ENCODE assay signal across 2 cellular contexts in the genomic region with DNA sequence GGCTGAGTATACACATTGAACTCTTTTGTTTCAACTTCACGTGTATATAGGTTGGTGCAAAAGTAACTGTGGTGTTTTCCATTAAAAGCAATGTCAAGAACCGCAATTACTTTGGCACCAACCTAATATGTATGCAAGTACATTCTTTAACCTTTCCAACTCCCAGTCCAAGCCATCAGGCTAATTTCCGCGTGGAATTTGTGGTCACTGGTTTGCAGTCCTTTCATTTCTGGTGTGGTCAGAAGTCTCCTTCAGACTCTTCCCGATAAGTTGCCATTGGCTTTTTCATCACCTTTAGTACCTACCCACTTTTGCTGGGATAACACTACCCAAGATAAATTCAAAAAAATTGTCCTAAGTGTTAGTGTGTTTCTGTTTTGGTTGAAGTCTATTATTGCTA.
TF ChIP-seq lines count a peak whose summit lies in the region.

No MANE protein-coding gene starts in this region.

TF ChIP-seq in K562, 482 proteins besides CTCF, POLR2A, EP300 and RAD21 (continued from another document):
- TF ChIP-seq, protein P1, sequence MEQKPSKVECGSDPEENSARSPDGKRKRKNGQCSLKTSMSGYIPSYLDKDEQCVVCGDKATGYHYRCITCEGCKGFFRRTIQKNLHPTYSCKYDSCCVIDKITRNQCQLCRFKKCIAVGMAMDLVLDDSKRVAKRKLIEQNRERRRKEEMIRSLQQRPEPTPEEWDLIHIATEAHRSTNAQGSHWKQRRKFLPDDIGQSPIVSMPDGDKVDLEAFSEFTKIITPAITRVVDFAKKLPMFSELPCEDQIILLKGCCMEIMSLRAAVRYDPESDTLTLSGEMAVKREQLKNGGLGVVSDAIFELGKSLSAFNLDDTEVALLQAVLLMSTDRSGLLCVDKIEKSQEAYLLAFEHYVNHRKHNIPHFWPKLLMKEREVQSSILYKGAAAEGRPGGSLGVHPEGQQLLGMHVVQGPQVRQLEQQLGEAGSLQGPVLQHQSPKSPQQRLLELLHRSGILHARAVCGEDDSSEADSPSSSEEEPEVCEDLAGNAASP (IDR thresholded peaks at IDR 0.05) = no peak
- TF ChIP-seq PCBP2 (IDR thresholded peaks at IDR 0.05; ENCODE audit: low read depth, low read length, poor library complexity, severe bottlenecking) = no peak
- TF ChIP-seq KDM5B (IDR thresholded peaks at IDR 0.05; ENCODE audit: insufficient replicate concordance, low read depth, low read length) = no peak
- TF ChIP-seq NRF1 (conservative IDR thresholded peaks at IDR 0.05 in 1 of 2, IDR thresholded peaks at IDR 0.05 in 1 of 2) = no peak
- TF ChIP-seq HOXB6 (CRISPR knock-in tag; IDR thresholded peaks at IDR 0.05; ENCODE audit: borderline replicate concordance) = no peak
- TF ChIP-seq ZNF79 (CRISPR knock-in tag; IDR thresholded peaks at IDR 0.05; ENCODE audit: low read depth) = no peak
- TF ChIP-seq, protein P2, sequence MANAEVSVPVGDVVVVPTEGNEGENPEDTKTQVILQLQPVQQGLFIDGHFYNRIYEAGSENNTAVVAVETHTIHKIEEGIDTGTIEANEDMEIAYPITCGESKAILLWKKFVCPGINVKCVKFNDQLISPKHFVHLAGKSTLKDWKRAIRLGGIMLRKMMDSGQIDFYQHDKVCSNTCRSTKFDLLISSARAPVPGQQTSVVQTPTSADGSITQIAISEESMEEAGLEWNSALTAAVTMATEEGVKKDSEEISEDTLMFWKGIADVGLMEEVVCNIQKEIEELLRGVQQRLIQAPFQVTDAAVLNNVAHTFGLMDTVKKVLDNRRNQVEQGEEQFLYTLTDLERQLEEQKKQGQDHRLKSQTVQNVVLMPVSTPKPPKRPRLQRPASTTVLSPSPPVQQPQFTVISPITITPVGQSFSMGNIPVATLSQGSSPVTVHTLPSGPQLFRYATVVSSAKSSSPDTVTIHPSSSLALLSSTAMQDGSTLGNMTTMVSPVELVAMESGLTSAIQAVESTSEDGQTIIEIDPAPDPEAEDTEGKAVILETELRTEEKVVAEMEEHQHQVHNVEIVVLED (CRISPR knock-in tag; IDR thresholded peaks at IDR 0.05) = no peak
- TF ChIP-seq, protein P3, sequence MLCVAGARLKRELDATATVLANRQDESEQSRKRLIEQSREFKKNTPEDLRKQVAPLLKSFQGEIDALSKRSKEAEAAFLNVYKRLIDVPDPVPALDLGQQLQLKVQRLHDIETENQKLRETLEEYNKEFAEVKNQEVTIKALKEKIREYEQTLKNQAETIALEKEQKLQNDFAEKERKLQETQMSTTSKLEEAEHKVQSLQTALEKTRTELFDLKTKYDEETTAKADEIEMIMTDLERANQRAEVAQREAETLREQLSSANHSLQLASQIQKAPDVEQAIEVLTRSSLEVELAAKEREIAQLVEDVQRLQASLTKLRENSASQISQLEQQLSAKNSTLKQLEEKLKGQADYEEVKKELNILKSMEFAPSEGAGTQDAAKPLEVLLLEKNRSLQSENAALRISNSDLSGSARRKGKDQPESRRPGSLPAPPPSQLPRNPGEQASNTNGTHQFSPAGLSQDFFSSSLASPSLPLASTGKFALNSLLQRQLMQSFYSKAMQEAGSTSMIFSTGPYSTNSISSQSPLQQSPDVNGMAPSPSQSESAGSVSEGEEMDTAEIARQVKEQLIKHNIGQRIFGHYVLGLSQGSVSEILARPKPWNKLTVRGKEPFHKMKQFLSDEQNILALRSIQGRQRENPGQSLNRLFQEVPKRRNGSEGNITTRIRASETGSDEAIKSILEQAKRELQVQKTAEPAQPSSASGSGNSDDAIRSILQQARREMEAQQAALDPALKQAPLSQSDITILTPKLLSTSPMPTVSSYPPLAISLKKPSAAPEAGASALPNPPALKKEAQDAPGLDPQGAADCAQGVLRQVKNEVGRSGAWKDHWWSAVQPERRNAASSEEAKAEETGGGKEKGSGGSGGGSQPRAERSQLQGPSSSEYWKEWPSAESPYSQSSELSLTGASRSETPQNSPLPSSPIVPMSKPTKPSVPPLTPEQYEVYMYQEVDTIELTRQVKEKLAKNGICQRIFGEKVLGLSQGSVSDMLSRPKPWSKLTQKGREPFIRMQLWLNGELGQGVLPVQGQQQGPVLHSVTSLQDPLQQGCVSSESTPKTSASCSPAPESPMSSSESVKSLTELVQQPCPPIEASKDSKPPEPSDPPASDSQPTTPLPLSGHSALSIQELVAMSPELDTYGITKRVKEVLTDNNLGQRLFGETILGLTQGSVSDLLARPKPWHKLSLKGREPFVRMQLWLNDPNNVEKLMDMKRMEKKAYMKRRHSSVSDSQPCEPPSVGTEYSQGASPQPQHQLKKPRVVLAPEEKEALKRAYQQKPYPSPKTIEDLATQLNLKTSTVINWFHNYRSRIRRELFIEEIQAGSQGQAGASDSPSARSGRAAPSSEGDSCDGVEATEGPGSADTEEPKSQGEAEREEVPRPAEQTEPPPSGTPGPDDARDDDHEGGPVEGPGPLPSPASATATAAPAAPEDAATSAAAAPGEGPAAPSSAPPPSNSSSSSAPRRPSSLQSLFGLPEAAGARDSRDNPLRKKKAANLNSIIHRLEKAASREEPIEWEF (CRISPR knock-in tag; IDR thresholded peaks at IDR 0.05) = no peak
- no peak for TF ChIP-seq SRSF3 (IDR thresholded peaks at IDR 0.05; ENCODE audit: insufficient read depth, low read length)
- TF ChIP-seq MYC (IDR thresholded peaks at IDR 0.05; ENCODE audit: low read depth, low read length) = no peak
- TF ChIP-seq MYC (CRISPR knock-in tag; IDR thresholded peaks at IDR 0.05; ENCODE audit: borderline replicate concordance, low read depth) = no peak
- TF ChIP-seq FOXA3 (CRISPR knock-in tag; conservative IDR thresholded peaks at IDR 0.05 in 1 of 2, IDR thresholded peaks at IDR 0.05 in 1 of 2) = no peak
- TF ChIP-seq, protein P4, sequence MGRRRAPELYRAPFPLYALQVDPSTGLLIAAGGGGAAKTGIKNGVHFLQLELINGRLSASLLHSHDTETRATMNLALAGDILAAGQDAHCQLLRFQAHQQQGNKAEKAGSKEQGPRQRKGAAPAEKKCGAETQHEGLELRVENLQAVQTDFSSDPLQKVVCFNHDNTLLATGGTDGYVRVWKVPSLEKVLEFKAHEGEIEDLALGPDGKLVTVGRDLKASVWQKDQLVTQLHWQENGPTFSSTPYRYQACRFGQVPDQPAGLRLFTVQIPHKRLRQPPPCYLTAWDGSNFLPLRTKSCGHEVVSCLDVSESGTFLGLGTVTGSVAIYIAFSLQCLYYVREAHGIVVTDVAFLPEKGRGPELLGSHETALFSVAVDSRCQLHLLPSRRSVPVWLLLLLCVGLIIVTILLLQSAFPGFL (CRISPR knock-in tag; IDR thresholded peaks at IDR 0.05) = no peak
- no peak for TF ChIP-seq CBX8 (IDR thresholded peaks at IDR 0.05; ENCODE audit: borderline replicate concordance, extremely low read depth, low read depth, low read length, poor library complexity, severe bottlenecking)
- no peak for TF ChIP-seq SMAD3 (CRISPR knock-in tag; conservative IDR thresholded peaks at IDR 0.05)

TF ChIP-seq in SK-N-SH, 30 proteins besides CTCF, POLR2A, EP300 and RAD21 (continued from another document):
- TF ChIP-seq, protein P5, sequence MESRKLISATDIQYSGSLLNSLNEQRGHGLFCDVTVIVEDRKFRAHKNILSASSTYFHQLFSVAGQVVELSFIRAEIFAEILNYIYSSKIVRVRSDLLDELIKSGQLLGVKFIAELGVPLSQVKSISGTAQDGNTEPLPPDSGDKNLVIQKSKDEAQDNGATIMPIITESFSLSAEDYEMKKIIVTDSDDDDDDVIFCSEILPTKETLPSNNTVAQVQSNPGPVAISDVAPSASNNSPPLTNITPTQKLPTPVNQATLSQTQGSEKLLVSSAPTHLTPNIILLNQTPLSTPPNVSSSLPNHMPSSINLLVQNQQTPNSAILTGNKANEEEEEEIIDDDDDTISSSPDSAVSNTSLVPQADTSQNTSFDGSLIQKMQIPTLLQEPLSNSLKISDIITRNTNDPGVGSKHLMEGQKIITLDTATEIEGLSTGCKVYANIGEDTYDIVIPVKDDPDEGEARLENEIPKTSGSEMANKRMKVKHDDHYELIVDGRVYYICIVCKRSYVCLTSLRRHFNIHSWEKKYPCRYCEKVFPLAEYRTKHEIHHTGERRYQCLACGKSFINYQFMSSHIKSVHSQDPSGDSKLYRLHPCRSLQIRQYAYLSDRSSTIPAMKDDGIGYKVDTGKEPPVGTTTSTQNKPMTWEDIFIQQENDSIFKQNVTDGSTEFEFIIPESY (IDR thresholded peaks at IDR 0.05; ENCODE audit: borderline replicate concordance, low read depth) = no peak
- TF ChIP-seq FOXM1 (IDR thresholded peaks at IDR 0.05; ENCODE audit: low read depth) (no peak), RFX5 (IDR thresholded peaks at IDR 0.05; ENCODE audit: low read length) (no peak), SIN3A (IDR thresholded peaks at IDR 0.05; ENCODE audit: borderline replicate concordance, low read depth, low read length) (no peak), GATA2 (CRISPR knock-in tag; IDR thresholded peaks at IDR 0.05) (no peak)
